In the genomic region with DNA sequence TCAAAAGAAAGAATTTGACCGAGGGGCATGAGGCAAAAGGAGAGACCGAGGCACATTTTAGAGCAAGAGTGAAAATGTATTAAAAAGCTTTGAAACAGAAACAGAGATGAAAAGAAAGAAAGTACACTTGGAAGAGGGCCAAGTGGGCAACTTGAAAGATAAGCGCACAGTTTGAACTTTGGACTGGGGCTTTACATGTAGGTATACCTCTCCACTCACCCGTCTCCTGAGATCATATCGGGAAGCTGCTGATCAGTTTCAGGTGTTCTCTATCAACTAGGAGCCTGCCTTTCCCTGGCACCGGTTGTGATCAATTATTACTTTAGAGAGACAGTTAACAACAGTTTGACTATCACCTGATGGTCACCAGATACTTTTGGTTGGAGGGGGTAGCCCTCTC, we compare ENCODE assay signal across 24 cellular contexts.
"Had no signal": no experiment of that assay in that cellular context is flagged by ENCODE, and none has a peak within 500 bp of the region (broad histone marks: within the 10 kb centered on the region; RNA-seq: fewer than 3 reads in every experiment).

No MANE protein-coding gene starts in this region.

- FAIRE-seq: pancreas had no signal

- H3K27me3 ChIP-seq: pancreas, sigmoid colon, tibial nerve, uterus had no signal

- DNase-seq: islet precursor cell; left ventricle myocardium inferior; midbrain; naive thymus-derived CD8-positive, alpha-beta T cell; nucleus accumbens; pancreas; posterior cingulate gyrus; retina; right cardiac atrium; sigmoid colon; stimulated activated CD4-positive, alpha-beta T cell treated with anti-CD3 and anti-CD28 coated beads, Interleukin-1b, Interleukin-23, amount 100 ng/mL, for 48 hours; stimulated activated CD4-positive, alpha-beta T cell treated with anti-CD3 and anti-CD28 coated beads, Interleukin-2, amount 100 ng/mL, for 48 hours; stimulated activated CD4-positive, alpha-beta T cell treated with anti-CD3 and anti-CD28 coated beads, Interleukin-4, amount 100 ng/mL, for 4 hours; stimulated activated CD8-positive, alpha-beta memory T cell treated with anti-CD3 and anti-CD28 coated beads, Interleukin-4, amount 100 ng/mL, for 48 hours; stimulated activated naive CD4-positive, alpha-beta T cell treated with Interleukin-2 at 50 U/mL for 16 hours; stimulated activated naive CD8-positive, alpha-beta T cell treated with anti-CD3 and anti-CD28 coated beads, Interleukin-15, amount 100 ng/mL, for 72 hours; substantia nigra; uterus had no signal

- H3K4me1 ChIP-seq: left ventricle myocardium inferior, pancreas, prostate gland, sigmoid colon, tibial nerve, uterus had no signal

- H3K4me3 ChIP-seq: left ventricle myocardium inferior, lung, mucosa of descending colon, pancreas, prostate gland, sigmoid colon, smooth muscle cell, tibial nerve, uterus had no signal

- ATAC-seq: mucosa of descending colon; naive thymus-derived CD8-positive, alpha-beta T cell; pancreas; right cardiac atrium; stimulated activated memory B cell treated with anti-CD40 and anti-IgM and Interleukin-4, amounts not matched to agents 10 μg/mL and 1 μg/mL and 100 μg/mL, for 72 hours; stimulated activated naive CD8-positive, alpha-beta T cell treated with anti-CD3 and anti-CD28 coated beads, Interleukin-15, amount 100 ng/mL, for 72 hours had no signal

- H3K9me3 ChIP-seq: left ventricle myocardium inferior, pancreas, prostate gland, sigmoid colon, tibial nerve, uterus had no signal

- H3K27ac ChIP-seq: left ventricle myocardium inferior, pancreas, prostate gland, sigmoid colon, tibial nerve, uterus had no signal

- H3K4me2 ChIP-seq: smooth muscle cell had no signal

- H3K36me3 ChIP-seq: left ventricle myocardium inferior, pancreas, prostate gland, sigmoid colon, tibial nerve, uterus had no signal
